In the genomic region with DNA sequence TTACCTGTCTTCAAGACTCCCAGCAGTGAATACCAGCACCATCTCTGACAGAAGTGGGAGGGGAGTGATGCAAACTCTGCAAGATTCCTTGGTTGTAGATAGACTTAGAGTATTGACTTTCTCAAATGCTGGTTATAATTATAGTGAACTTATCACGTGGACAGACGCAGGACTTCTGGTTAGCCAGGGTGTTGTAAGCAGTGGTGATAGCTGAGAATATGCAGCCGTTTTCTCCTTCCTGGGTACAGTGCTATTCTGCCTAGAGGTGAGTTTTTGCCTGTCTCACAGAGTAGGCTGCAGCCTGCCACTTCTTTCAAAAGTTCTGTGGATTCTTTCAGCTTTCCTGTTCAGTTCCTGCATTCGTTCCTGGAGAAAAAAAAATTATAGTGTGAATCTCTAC, we compare ENCODE assay signal across 23 cellular contexts. TPM values are rescaled to one million over a fixed set of nuclear protein-coding genes. Genes with fewer than 3 reads are reported as not detected.
DNase-seq lines count a peak whose midpoint lies in the region; ATAC-seq and TF ChIP-seq lines count a peak whose summit lies in the region.
"Had no signal": no experiment of that assay in that cellular context is flagged by ENCODE, and none has a peak within 500 bp of the region (broad histone marks: within the 10 kb centered on the region; RNA-seq: fewer than 3 reads in every experiment).

No MANE protein-coding gene starts in this region.

- peaks cover 15% of the 10 kb centered on the region; the same call in 1 of the 2 replicates for H3K4me1 ChIP-seq in BLaER1
- peaks cover 4 to 6% of the 10 kb centered on the region in 2 donors for H3K4me1 ChIP-seq in esophagus (ENCODE audit: control insufficient read depth in 2 of 2, insufficient read depth in 2 of 2, low read length in 1 of 2)
- no peaks in the 10 kb centered on the region for H3K4me1 ChIP-seq in naive thymus-derived CD4-positive, alpha-beta T cell (ENCODE audit: control insufficient read depth in 2 of 2, insufficient read depth in 2 of 2, low read length in 2 of 2)

- H3K4me2 ChIP-seq in BLaER1 = peak overlapping the region; percentile 68

- peaks cover 5 to 15% (median 10%) of the 10 kb centered on the region in 7 donors for H3K4me1 Mint-ChIP-seq in naive thymus-derived CD4-positive, alpha-beta T cell

- DNase-seq in MV-4-11 (lab: John Stamatoyannopoulos, UW) = peak; percentile 42
- no peak for DNase-seq in naive thymus-derived CD4-positive, alpha-beta T cell
- DNase-seq in NCI-H69 (lab: John Stamatoyannopoulos, UW) = no peak
- no peak for DNase-seq in dorsolateral prefrontal cortex
- DNase-seq: activated CD4-positive, alpha-beta T cell treated with anti-CD3 and anti-CD28 coated beads, Interleukin-2, amount 10 ng/mL, durations not matched to agents 7 days and 5 days; activated naive CD4-positive, alpha-beta T cell treated with Interleukin-2 at 50 U/mL for 16 hours; MG63; NCI-H2029; NCI-H510A; stimulated activated naive CD8-positive, alpha-beta T cell treated with anti-CD3 and anti-CD28 coated beads, Interleukin-15, Interleukin-2, amounts not matched to agents 100 U/mL and 50 U/mL, for 24 hours had no signal

- H3K4me3 ChIP-seq in BLaER1 (no peak overlapping the region), esophagus (ENCODE audit: low read depth in 1 of 2, low read length in 2 of 2) (no peak overlapping the region), dorsolateral prefrontal cortex (no peak overlapping the region)
- no peak overlapping the region for H3K4me3 ChIP-seq in naive thymus-derived CD4-positive, alpha-beta T cell (ENCODE audit: low read length)
- H3K4me3 ChIP-seq: coronary artery, MG63 had no signal

- intact Hi-C loops in naive thymus-derived CD4-positive, alpha-beta T cell (cut with micrococcal nuclease) = no loop called here
- intact Hi-C loops in dorsolateral prefrontal cortex (cut with DNase I) = no loop called here

- H3K27ac ChIP-seq in BLaER1 = peak overlapping the region; percentile 35; the same call in 1 of the 2 replicates
- H3K27ac ChIP-seq in esophagus (ENCODE audit: low read depth in 2 of 2, low read length in 1 of 2) = peak overlapping the region; percentile 44 to 59
- H3K27ac ChIP-seq in naive thymus-derived CD4-positive, alpha-beta T cell (ENCODE audit: low read depth, low read length) = no peak overlapping the region
- H3K27ac ChIP-seq in dorsolateral prefrontal cortex = no peak overlapping the region
- H3K27ac ChIP-seq: coronary artery, epithelial cell of prostate had no signal

- H3K9me3 Mint-ChIP-seq in naive thymus-derived CD4-positive, alpha-beta T cell = peaks cover 5 to 35% (median 15%) of the 10 kb centered on the region in 11 donors

- peak; percentile 67 for ATAC-seq in naive thymus-derived CD4-positive, alpha-beta T cell
- no peak for ATAC-seq in HG02938 (IDR thresholded peaks at IDR 0.05; ENCODE audit: unreplicated experiment)
- ATAC-seq in HG03520 (IDR thresholded peaks at IDR 0.05; ENCODE audit: unreplicated experiment) = no peak
- ATAC-seq: SK-N-SH treated with all-trans-retinoic acid at 6 μM for 48 hours; stimulated activated naive CD8-positive, alpha-beta T cell treated with anti-CD3 and anti-CD28 coated beads, Interleukin-15, Interleukin-2, amounts not matched to agents 100 U/mL and 50 U/mL, for 24 hours had no signal

- TF ChIP-seq CTCF in dorsolateral prefrontal cortex (IDR thresholded peaks at IDR 0.05 in 54 of 56, conservative IDR thresholded peaks at IDR 0.05 in 2 of 56; ENCODE audit: low read depth in 1 of 56, partially characterized antibody in 56 of 56) = no peak

- CTCF ChIA-PET in naive thymus-derived CD4-positive, alpha-beta T cell (lab: Charles Lee) = no interaction called here

- H4K20me1 ChIP-seq in BLaER1 = no peaks in the 10 kb centered on the region

- WGBS in esophagus, 2 donors = 36 to 50% methylated on average over 4 of the region's 4 CpGs

- H3K9me3 ChIP-seq in BLaER1 (peaks cover 27% of the 10 kb centered on the region), esophagus (ENCODE audit: control insufficient read depth in 2 of 2, insufficient read depth in 1 of 2, low read depth in 1 of 2, low read length in 1 of 2) (peaks cover 0 to 2% of the 10 kb centered on the region in 2 donors)
- H3K9me3 ChIP-seq in naive thymus-derived CD4-positive, alpha-beta T cell (ENCODE audit: control insufficient read depth in 2 of 3, low read length in 3 of 3) = no peaks in the 10 kb centered on the region

- peak overlapping the region in 3 of 10 donors; percentile 58 to 71 (median 63) for H3K4me3 Mint-ChIP-seq in naive thymus-derived CD4-positive, alpha-beta T cell

- no peak overlapping the region for H3K27ac Mint-ChIP-seq in naive thymus-derived CD4-positive, alpha-beta T cell
- H3K27ac Mint-ChIP-seq: memory B cell had no signal

- H3K27me3 Mint-ChIP-seq in naive thymus-derived CD4-positive, alpha-beta T cell = peaks cover 7 to 17% (median 13%) of the 10 kb centered on the region in 5 donors

- H3K36me3 Mint-ChIP-seq in naive thymus-derived CD4-positive, alpha-beta T cell = peaks cover 0 to 3% (median 0%) of the 10 kb centered on the region in 5 donors
- H3K36me3 Mint-ChIP-seq: memory B cell had no signal

- H3K36me3 ChIP-seq in BLaER1 (no peaks in the 10 kb centered on the region), esophagus (ENCODE audit: control insufficient read depth in 2 of 2, insufficient read depth in 2 of 2, low read length in 1 of 2) (no peaks in the 10 kb centered on the region)
- no peaks in the 10 kb centered on the region for H3K36me3 ChIP-seq in naive thymus-derived CD4-positive, alpha-beta T cell (ENCODE audit: control insufficient read depth in 2 of 3, insufficient read depth in 3 of 3, low read length in 3 of 3)
- H3K36me3 ChIP-seq: MG63 had no signal

- H3K27me3 ChIP-seq in BLaER1 = no peaks in the 10 kb centered on the region
- H3K27me3 ChIP-seq in esophagus (ENCODE audit: control insufficient read depth in 1 of 2, insufficient read depth in 2 of 2, low read length in 2 of 2) = no peaks in the 10 kb centered on the region
- peaks cover 0 to 7% of the 10 kb centered on the region in 2 donors for H3K27me3 ChIP-seq in naive thymus-derived CD4-positive, alpha-beta T cell (ENCODE audit: control insufficient read depth in 2 of 2, insufficient read depth in 2 of 2, low read length in 2 of 2)
- peaks cover 0 to 13% (median 0%) of the 10 kb centered on the region in 45 donors for H3K27me3 ChIP-seq in dorsolateral prefrontal cortex
- H3K27me3 ChIP-seq: MG63 had no signal

- no peak overlapping the region for H3K9ac ChIP-seq in BLaER1

- POLR2A ChIA-PET in naive thymus-derived CD4-positive, alpha-beta T cell (lab: Charles Lee) = no interaction called here

RNA-seq across cellular contexts. Expression of a gene that starts 0.7 kb away (rescaled TPM):
- 10 to 100 TPM; 12.0 to 23.8 TPM for polyA plus RNA-seq in esophagus
- total RNA-seq in naive thymus-derived CD4-positive, alpha-beta T cell = 1 to 10 TPM in 1 of 5 experiments, under 1 TPM in 2, not detected in 2; 0.13 to 3.0 (median 0.73) TPM
- not detected for polyA plus RNA-seq in naive thymus-derived CD4-positive, alpha-beta T cell
- total RNA-seq in dorsolateral prefrontal cortex = 1 to 10 TPM in 46 of 120 experiments, under 1 TPM in 60, not detected in 14; 0.13 to 5.9 (median 0.82) TPM
- total RNA-seq: Daoy, glomerular endothelial cell, pulmonary artery endothelial cell had no signal
- polyA plus RNA-seq: AG04450, neural cell had no signal

RNA-seq across cellular contexts. Expression of a gene that starts 41.7 kb away (rescaled TPM):
- polyA plus RNA-seq in esophagus = under 1 TPM; 0.08 to 0.11 TPM
- total RNA-seq in naive thymus-derived CD4-positive, alpha-beta T cell = 1 to 10 TPM in 1 of 5 experiments, under 1 TPM in 2, not detected in 2; 0.16 to 1.0 (median 0.29) TPM
- polyA plus RNA-seq in naive thymus-derived CD4-positive, alpha-beta T cell = under 1 TPM in 1 of 2 donors, not detected in 1; 0.20 TPM
- total RNA-seq in dorsolateral prefrontal cortex = 1 to 10 TPM in 24 of 120 experiments, under 1 TPM in 64, not detected in 32; 0.14 to 5.1 (median 0.59) TPM
- total RNA-seq: Daoy, glomerular endothelial cell, pulmonary artery endothelial cell had no signal
- polyA plus RNA-seq: AG04450, neural cell had no signal

RNA-seq across cellular contexts. Expression of a gene that starts 56.0 kb away (rescaled TPM):
- polyA plus RNA-seq in esophagus = under 1 TPM; 0.28 to 0.52 TPM
- total RNA-seq in naive thymus-derived CD4-positive, alpha-beta T cell = 1 to 10 TPM in 4 of 5 experiments, under 1 TPM in 1; 0.40 to 6.6 (median 2.4) TPM
- polyA plus RNA-seq in naive thymus-derived CD4-positive, alpha-beta T cell = not detected
- 1 to 10 TPM in 9 of 120 experiments, under 1 TPM in 52, not detected in 59; 0.16 to 1.9 (median 0.60) TPM for total RNA-seq in dorsolateral prefrontal cortex
- total RNA-seq: Daoy, glomerular endothelial cell, pulmonary artery endothelial cell had no signal
- polyA plus RNA-seq: AG04450, neural cell had no signal

Comparison
In these comparisons a context has a peak if more than half of its experiments do, and no peak if none do; other contexts are left out.
1. H3K27ac ChIP-seq: peak in BLaER1 (single experiment) and esophagus (2 of 2); none in naive thymus-derived CD4-positive, alpha-beta T cell (single experiment) and dorsolateral prefrontal cortex (0 of 59).